Comparison of ENCODE assay signal across 8 cellular contexts in the genomic region with DNA sequence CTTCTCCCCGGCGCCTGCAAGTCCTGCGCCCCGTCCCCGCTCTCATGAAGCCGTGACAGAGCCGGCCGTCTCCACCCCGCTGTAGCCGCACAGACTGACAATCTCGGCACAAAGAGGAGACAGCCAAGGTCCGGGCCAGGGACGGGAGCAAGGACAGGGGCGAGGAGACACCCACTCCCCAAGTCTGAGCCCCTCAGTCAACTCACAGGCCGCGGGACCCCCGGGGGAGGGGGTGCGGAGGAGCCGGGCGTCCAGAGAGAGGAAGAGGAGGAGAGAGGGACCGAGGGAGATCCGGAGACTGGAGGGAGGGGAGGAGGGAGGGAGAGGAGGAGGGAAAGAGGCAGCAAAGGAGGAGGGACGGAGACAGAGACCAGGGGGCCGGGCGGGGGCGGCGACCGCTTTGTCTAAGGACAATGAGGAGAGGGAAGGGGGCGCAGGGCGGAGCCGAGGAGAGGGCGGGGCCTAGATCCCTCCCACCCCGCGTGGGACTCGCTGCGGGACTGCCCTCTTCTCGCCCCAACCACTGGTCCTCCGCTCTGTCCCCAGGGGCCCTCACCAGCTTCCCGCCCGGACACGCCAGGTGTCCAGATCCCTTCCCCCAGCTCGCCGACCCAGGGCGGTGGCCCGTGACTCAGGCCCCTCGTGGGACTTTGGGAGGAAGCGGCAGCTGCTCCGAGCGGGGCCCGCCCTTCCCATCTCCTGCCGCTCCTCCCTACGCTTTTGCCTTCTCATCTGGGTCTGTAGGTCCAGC. TPM values are rescaled to one million over a fixed set of nuclear protein-coding genes. Genes with fewer than 3 reads are reported as not detected.
A peak's percentile ranks its signal among the peaks of the same experiment; 100 is the strongest.
DNase-seq lines count a peak whose midpoint lies in the region; ATAC-seq and TF ChIP-seq lines count a peak whose summit lies in the region.

No MANE protein-coding gene starts in this region.

- peaks cover 75% of the 10 kb centered on the region for H3K4me1 Mint-ChIP-seq in central memory CD8-positive, alpha-beta T cell

- peak overlapping the region; percentile 92 for H3K4me3 Mint-ChIP-seq in central memory CD8-positive, alpha-beta T cell

- H3K36me3 ChIP-seq in kidney epithelial cell (ENCODE audit: control insufficient read depth, insufficient read depth, low read length) = peaks cover 1% of the 10 kb centered on the region

- H3K27me3 Mint-ChIP-seq in central memory CD8-positive, alpha-beta T cell = no peaks in the 10 kb centered on the region

- H3K4me3 ChIP-seq in kidney epithelial cell (ENCODE audit: low read depth, low read length) = peak overlapping the region; percentile 85

- no peaks in the 10 kb centered on the region for H3K27me3 ChIP-seq in kidney epithelial cell (ENCODE audit: control insufficient read depth, insufficient read depth, low read length)

- H3K9me3 Mint-ChIP-seq in central memory CD8-positive, alpha-beta T cell = no peaks in the 10 kb centered on the region

- DNase-seq in A172 (ENCODE audit: low spot score) (peak; percentile 98), NCI-H2227 (lab: John Stamatoyannopoulos, UW; ENCODE audit: unreplicated experiment) (peak; percentile 88), kidney epithelial cell (ENCODE audit: low read depth) (peak; percentile 86)
- peak; percentile 53 to 72 (median 60) for DNase-seq in activated CD4-positive, CD25-positive, alpha-beta regulatory T cell (lab: John Stamatoyannopoulos, UW)
- peak in 1 of 2 donors; percentile 33 for DNase-seq in central memory CD8-positive, alpha-beta T cell (ENCODE audit: low spot score in 2 of 2)
- DNase-seq in stimulated activated CD4-positive, alpha-beta T cell treated with anti-CD3 and anti-CD28 coated beads, Interleukin-15, amount 100 ng/mL, for 1 hour (ENCODE audit: low read depth in 1 of 2, low spot score in 1 of 2) = peak; percentile 61 to 70

- ATAC-seq in GM18861 (IDR thresholded peaks at IDR 0.05; ENCODE audit: unreplicated experiment) (peak; percentile 36), HG03139 (IDR thresholded peaks at IDR 0.05; ENCODE audit: unreplicated experiment) (peak; percentile 35)
- peak; percentile 13 for ATAC-seq in central memory CD8-positive, alpha-beta T cell (replicated peaks; ENCODE audit: extremely low read depth, poor library complexity, severe bottlenecking)

- peak overlapping the region; percentile 99 for H3K27ac Mint-ChIP-seq in central memory CD8-positive, alpha-beta T cell (ENCODE audit: low read depth)

- TF ChIP-seq CTCF in kidney epithelial cell (IDR thresholded peaks at IDR 0.05; ENCODE audit: insufficient read depth, low read length, poor library complexity, severe bottlenecking) = no peak

- H3K36me3 Mint-ChIP-seq in central memory CD8-positive, alpha-beta T cell (ENCODE audit: insufficient read depth) = peaks cover 25% of the 10 kb centered on the region

RNA-seq across cellular contexts. Expression of a gene that starts 0.6 kb away (rescaled TPM):
- 62.3 and 66.2 TPM in 2 replicates for total RNA-seq in A172 (2014; rRNA removed; shearing (Covaris generic))
- 125 and 129 TPM in 2 replicates for total RNA-seq in kidney epithelial cell

RNA-seq across cellular contexts. Expression of a gene that starts 3.7 kb away (rescaled TPM):
- total RNA-seq in A172 (2014; rRNA removed; shearing (Covaris generic)) = 13.2 and 14.0 TPM in 2 replicates
- total RNA-seq in kidney epithelial cell = 8.9 and 10.4 TPM in 2 replicates

RNA-seq across cellular contexts. Expression of a gene that starts 14.3 kb away (rescaled TPM):
- total RNA-seq in A172 (2014; rRNA removed; shearing (Covaris generic)) = 30.4 and 36.1 TPM in 2 replicates
- total RNA-seq in kidney epithelial cell = 34.7 and 39.2 TPM in 2 replicates

RNA-seq across cellular contexts. Expression of a gene that starts 30.0 kb away (rescaled TPM):
- total RNA-seq in A172 (2014; rRNA removed; shearing (Covaris generic)) = 4.8 and 7.6 TPM in 2 replicates
- 11.4 and 14.7 TPM in 2 replicates for total RNA-seq in kidney epithelial cell

RNA-seq across cellular contexts. Expression of a gene that starts 33.1 kb away (rescaled TPM):
- 1,118 and 1,364 TPM in 2 replicates for total RNA-seq in A172 (2014; rRNA removed; shearing (Covaris generic))
- total RNA-seq in kidney epithelial cell = 808 and 855 TPM in 2 replicates
